Comparison of ENCODE assay signal across 8 cellular contexts in the genomic region with DNA sequence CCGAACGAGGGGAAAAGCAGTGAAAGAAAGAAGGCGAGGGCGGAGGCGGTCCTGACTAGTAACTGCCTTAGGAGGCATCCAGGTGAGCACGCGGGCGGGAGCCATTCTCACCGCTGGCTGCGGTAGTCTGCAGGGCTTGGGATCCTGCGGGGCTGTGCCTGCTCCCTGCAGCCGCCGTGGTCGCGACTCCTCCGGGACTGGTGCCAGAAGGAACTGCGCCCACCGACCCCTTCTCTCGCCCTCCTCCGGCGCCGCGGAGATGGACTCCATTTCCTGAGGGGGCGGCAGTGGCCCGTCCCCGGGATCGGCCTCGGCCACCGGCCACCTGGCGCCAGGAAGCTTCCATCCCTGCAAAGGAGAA. TPM values are rescaled to one million over a fixed set of nuclear protein-coding genes. Genes with fewer than 3 reads are reported as not detected.
A peak's percentile ranks its signal among the peaks of the same experiment; 100 is the strongest.
DNase-seq lines count a peak whose midpoint lies in the region; ATAC-seq, FAIRE-seq and TF ChIP-seq lines count a peak whose summit lies in the region.

No MANE protein-coding gene starts in this region.

- H3K4me3 Mint-ChIP-seq in T-helper 1 cell treated with Interleukin-12 subunit alpha and Interleukin-12 subunit beta and Interleukin-4 antibody, amounts not matched to agents 30 μg/mL and 1 μg/mL, for 36 hours = peak overlapping the region; percentile 92

- H3K27ac ChIP-seq in GM12878 (ENCODE audit: control insufficient read depth, insufficient read depth) = peak overlapping the region; percentile 61

- peak overlapping the region; percentile 98 for H3K4me3 ChIP-seq in BJ (ENCODE audit: low read depth, low read length)
- peak overlapping the region; percentile 78 for H3K4me3 ChIP-seq in GM12878

- POLR2A ChIA-PET in BJ (lab: Charles Lee) = no interaction called here
- POLR2A ChIA-PET in GM12878 (lab: Charles Lee) = interaction anchor here (1.0 to 1.4 kb wide), 2 partner anchors 9 to 216 kb away, joined by 3 to 4 read pairs; no protein-coding TSS in a partner anchor

- H3K9me3 ChIP-seq in GM12878 (replicated peaks; ENCODE audit: control insufficient read depth, insufficient read depth, low read length) = no peaks in the 10 kb centered on the region

- H3K27ac Mint-ChIP-seq in T-helper 1 cell treated with Interleukin-12 subunit alpha and Interleukin-12 subunit beta and Interleukin-4 antibody, amounts not matched to agents 30 μg/mL and 1 μg/mL, for 36 hours = peak overlapping the region; percentile 94

- SMC1A ChIA-PET in GM12878 (lab: Charles Lee; ENCODE audit: uncharacterized antibody, unreplicated experiment) = interaction anchor here (0.9 kb wide), 1 partner anchor 45 kb away, joined by 3 read pairs; no protein-coding TSS in a partner anchor

- no peak for FAIRE-seq in GM12878 (lab: Jason Lieb, UNC)

- no peak for DNase-seq in BJ (ENCODE audit: low read depth)
- DNase-seq in GM12878 (ENCODE audit: low read depth, low spot score) = no peak
- peak; percentile 47 for DNase-seq in iPS-NIHi11 (ENCODE audit: low spot score)
- peak; percentile 37 for DNase-seq in stimulated activated CD4-positive, alpha-beta T cell treated with anti-CD3 and anti-CD28 coated beads, Interleukin-12 subunit alpha, Interleukin-12 subunit beta, amount 100 ng/mL, for 4 hours
- DNase-seq in amniotic stem cell (lab: John Stamatoyannopoulos, UW) = no peak

- H3K27me3 ChIP-seq in BJ (ENCODE audit: control insufficient read depth, insufficient read depth, low read length) (no peaks in the 10 kb centered on the region), GM12878 (replicated peaks in 1 of 2; ENCODE audit: control insufficient read depth in 2 of 2, insufficient read depth in 2 of 2, low read length in 1 of 2) (no peaks in the 10 kb centered on the region)

- in situ Hi-C loops in GM12878 (cut with MboI) = no loop called here

- H3K36me3 Mint-ChIP-seq in T-helper 1 cell treated with Interleukin-12 subunit alpha and Interleukin-12 subunit beta and Interleukin-4 antibody, amounts not matched to agents 30 μg/mL and 1 μg/mL, for 36 hours (ENCODE audit: low read depth) = peaks cover 17% of the 10 kb centered on the region

- peak overlapping the region; percentile 84 for H2AFZ ChIP-seq in GM12878 (ENCODE audit: control insufficient read depth, low read depth, low read length)

- no peaks in the 10 kb centered on the region for H4K20me1 ChIP-seq in GM12878 (ENCODE audit: control insufficient read depth, insufficient read depth)

- no TSS peak for BruUV-seq in GM12878 (replicated peaks; lab: Mats Ljungman, UMichigan)

- TF ChIP-seq CTCF in BJ (IDR thresholded peaks at IDR 0.05; ENCODE audit: insufficient read depth, low read depth, low read length) (no peak), GM12878 (IDR thresholded peaks at IDR 0.05 in 2 of 3, conservative IDR thresholded peaks at IDR 0.05 in 1 of 3; ENCODE audit: control insufficient read depth in 2 of 3, extremely low read depth in 1 of 3, insufficient read depth in 1 of 3, low read depth in 3 of 3, low read length in 3 of 3) (no peak)

- peak overlapping the region; percentile 65 for H3K4me2 ChIP-seq in GM12878 (ENCODE audit: control insufficient read depth, insufficient read depth)

- H3K4me1 Mint-ChIP-seq in T-helper 1 cell treated with Interleukin-12 subunit alpha and Interleukin-12 subunit beta and Interleukin-4 antibody, amounts not matched to agents 30 μg/mL and 1 μg/mL, for 36 hours (ENCODE audit: low read depth) = peaks cover 25% of the 10 kb centered on the region

- intact Hi-C loops in GM12878 (cut with micrococcal nuclease; ENCODE audit: unreplicated experiment) = loop anchor here (5.0 to 10.0 kb wide), 3 partner anchors 353 to 428 kb away; a partner anchor contains a TSS

- peak overlapping the region; percentile 72 for H3K9ac ChIP-seq in GM12878 (ENCODE audit: control insufficient read depth, insufficient read depth, low read length)

- RAD21 ChIA-PET in GM12878 (lab: Charles Lee; ENCODE audit: unreplicated experiment) = no interaction called here

- TF ChIP-seq EP300 in GM12878 (IDR thresholded peaks at IDR 0.05; ENCODE audit: borderline replicate concordance in 1 of 2, control insufficient read depth in 1 of 2, low read depth in 2 of 2, low read length in 2 of 2) = no peak

- H3K9me3 Mint-ChIP-seq in T-helper 1 cell treated with Interleukin-12 subunit alpha and Interleukin-12 subunit beta and Interleukin-4 antibody, amounts not matched to agents 30 μg/mL and 1 μg/mL, for 36 hours = peaks cover 14% of the 10 kb centered on the region

- H3K27me3 Mint-ChIP-seq in T-helper 1 cell treated with Interleukin-12 subunit alpha and Interleukin-12 subunit beta and Interleukin-4 antibody, amounts not matched to agents 30 μg/mL and 1 μg/mL, for 36 hours (ENCODE audit: low read depth) = no peaks in the 10 kb centered on the region

- ATAC-seq in GM19324 (IDR thresholded peaks at IDR 0.05; ENCODE audit: low FRiP score, unreplicated experiment) (peak; percentile 21), HG03342 (IDR thresholded peaks at IDR 0.05; ENCODE audit: unreplicated experiment) (peak; percentile 16), GM12878 (peak; percentile 61)

- CTCF ChIA-PET in BJ (lab: Yijun Ruan, JAX) (no interaction called here), GM12878 (lab: Yijun Ruan, JAX) (interaction anchor here (1.4 to 1.9 kb wide), 2 partner anchors 12 to 20 kb away, joined by 6 to 7 read pairs; no protein-coding TSS in a partner anchor)

- TF ChIP-seq POLR2A in GM12878 (IDR thresholded peaks at IDR 0.05; ENCODE audit: low read depth, low read length) = peak; percentile 35; the same call in 1 of the 2 replicates

- no peaks in the 10 kb centered on the region; the same call in 1 of the 2 replicates for H3K4me1 ChIP-seq in GM12878 (ENCODE audit: control insufficient read depth, insufficient read depth, low read length)

- 2% methylated on average over 23 of the region's 30 CpGs for whole genome bisulfite sequencing in GM12878 (ENCODE audit: insufficient coverage, insufficient replicate concordance, low lambda C conversion rate, missing lambda C conversion rate)

- H3K79me2 ChIP-seq in GM12878 (ENCODE audit: control insufficient read depth, insufficient read depth, low read length) = peaks cover 35% of the 10 kb centered on the region

- no peak for TF ChIP-seq RAD21 in GM12878 (IDR thresholded peaks at IDR 0.05; ENCODE audit: insufficient read depth, low read depth, low read length)

- H3K36me3 ChIP-seq in BJ (ENCODE audit: control insufficient read depth, insufficient read depth, low read length) (no peaks in the 10 kb centered on the region), GM12878 (ENCODE audit: control insufficient read depth in 2 of 2, insufficient read depth in 2 of 2, low read length in 1 of 2) (0 out of 4 replicates have a peak, but pooled peaks cover 0 to 4% of the 10 kb centered on the region in 2 experiments)

TF ChIP-seq in GM12878, 131 proteins besides CTCF, POLR2A, EP300 and RAD21:
- TF ChIP-seq NR2F1 (conservative IDR thresholded peaks at IDR 0.05) = no peak
- TF ChIP-seq TBL1XR1 (IDR thresholded peaks at IDR 0.05; ENCODE audit: low read depth, low read length) = no peak
- no peak for TF ChIP-seq ATF7 (IDR thresholded peaks at IDR 0.05; ENCODE audit: low read depth)
- no peak for TF ChIP-seq RAD51 (IDR thresholded peaks at IDR 0.05)
- no peak for TF ChIP-seq PML (IDR thresholded peaks at IDR 0.05; ENCODE audit: low read length)
- 0 out of 2 replicates have a peak, but pooled peaks have one; percentile 45 for TF ChIP-seq EED (IDR thresholded peaks at IDR 0.05; ENCODE audit: low read depth)
- TF ChIP-seq GATAD2B (conservative IDR thresholded peaks at IDR 0.05; ENCODE audit: low read depth) = 0 out of 2 replicates have a peak, but pooled peaks have one; percentile 16
- TF ChIP-seq ESRRA (IDR thresholded peaks at IDR 0.05; ENCODE audit: low read length) = no peak
- no peak for TF ChIP-seq SIX5 (IDR thresholded peaks at IDR 0.05; ENCODE audit: low read depth, low read length, severe bottlenecking)
- TF ChIP-seq KDM1A (IDR thresholded peaks at IDR 0.05; ENCODE audit: borderline replicate concordance) = no peak
- no peak for TF ChIP-seq ZZZ3 (IDR thresholded peaks at IDR 0.05; ENCODE audit: control insufficient read depth, insufficient read length, low read depth)
- no peak for TF ChIP-seq GABPA (IDR thresholded peaks at IDR 0.05; ENCODE audit: low read depth)
- no peak for TF ChIP-seq IKZF2 (IDR thresholded peaks at IDR 0.05)
- TF ChIP-seq, protein P1, sequence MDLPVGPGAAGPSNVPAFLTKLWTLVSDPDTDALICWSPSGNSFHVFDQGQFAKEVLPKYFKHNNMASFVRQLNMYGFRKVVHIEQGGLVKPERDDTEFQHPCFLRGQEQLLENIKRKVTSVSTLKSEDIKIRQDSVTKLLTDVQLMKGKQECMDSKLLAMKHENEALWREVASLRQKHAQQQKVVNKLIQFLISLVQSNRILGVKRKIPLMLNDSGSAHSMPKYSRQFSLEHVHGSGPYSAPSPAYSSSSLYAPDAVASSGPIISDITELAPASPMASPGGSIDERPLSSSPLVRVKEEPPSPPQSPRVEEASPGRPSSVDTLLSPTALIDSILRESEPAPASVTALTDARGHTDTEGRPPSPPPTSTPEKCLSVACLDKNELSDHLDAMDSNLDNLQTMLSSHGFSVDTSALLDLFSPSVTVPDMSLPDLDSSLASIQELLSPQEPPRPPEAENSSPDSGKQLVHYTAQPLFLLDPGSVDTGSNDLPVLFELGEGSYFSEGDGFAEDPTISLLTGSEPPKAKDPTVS (IDR thresholded peaks at IDR 0.05; ENCODE audit: low read depth, low read length) = no peak

RNA-seq across cellular contexts. Expression of a gene that starts 0.5 kb away (rescaled TPM):
- polyA plus RNA-seq in BJ (2011; rRNA removed) = 7.1 and 9.7 TPM in 2 replicates
- polyA minus RNA-seq in BJ (2011; rRNA and poly(A)+ RNA removed) = 10.6 and 12.1 TPM in 2 replicates
- total RNA-seq in GM12878 (2013; cell fraction: nucleolus; rRNA removed) = 44.7 and 47.7 TPM in 2 replicates
- total RNA-seq in GM12878 (2014; rRNA removed) = 13.1 and 13.7 TPM in 2 replicates
- 8.1 and 9.3 TPM in 2 replicates for total RNA-seq in GM12878 (2014; rRNA removed; fragmentation: Illumina TruSeq; extraction: Trizol)
- total RNA-seq in GM12878 (2021) = 14.0 and 15.5 TPM in 2 replicates
- 4.2 TPM for polyA plus RNA-seq in GM12878 (2011; ENCODE audit: low read depth)
- 16.5 and 19.2 TPM in 2 replicates for polyA plus RNA-seq in GM12878 (2011; rRNA removed)
- 8.7 and 10.0 TPM in 2 replicates for polyA plus RNA-seq in GM12878 (2011; cell fraction: cytosol; rRNA removed)
- polyA plus RNA-seq in GM12878 (2011; cell fraction: nucleus; rRNA removed) = 21.7 and 24.2 TPM in 2 replicates
- polyA plus RNA-seq in GM12878 (2012) = 7.3 and 8.8 TPM in 2 replicates
- 11.9 and 18.9 TPM in 2 replicates for polyA plus RNA-seq in GM12878 (2014; fragmentation: Illumina TruSeq; extraction: Trizol)
- polyA plus RNA-seq in GM12878 (2014; fragmentation: Nextera tagmentation; extraction: Ambion mirVana) = 10 to 100 TPM in 1 of 2 experiments, 1 to 10 TPM in 1; 8.8 to 10.0 TPM
- 12.6 TPM in 2 replicates for polyA plus RNA-seq in GM12878 (2014; rRNA removed)
- 10 to 100 TPM; 13.8 to 15.8 TPM for polyA plus RNA-seq in GM12878 (2016; fragmentation: Nextera tagmentation; extraction: Ambion mirVana)
- polyA minus RNA-seq in GM12878 (2011; rRNA and poly(A)+ RNA removed) = 44.3 and 52.4 TPM in 2 replicates
- 10.4 and 11.6 TPM in 2 replicates for polyA minus RNA-seq in GM12878 (2011; cell fraction: cytosol; rRNA and poly(A)+ RNA removed)
- polyA minus RNA-seq in GM12878 (2011; cell fraction: nucleus; rRNA and poly(A)+ RNA removed) = 33.5 and 40.8 TPM in 2 replicates

Comparison
In these comparisons a context has a peak if more than half of its experiments do, and no peak if none do; other contexts are left out.
1. DNase-seq: peak in iPS-NIHi11 (single experiment) and stimulated activated CD4-positive, alpha-beta T cell treated with anti-CD3 and anti-CD28 coated beads, Interleukin-12 subunit alpha, Interleukin-12 subunit beta, amount 100 ng/mL, for 4 hours (single experiment); none in BJ (single experiment), GM12878 (single experiment) and amniotic stem cell (single experiment).
2. Peak in every context shown above with its lines, with median percentiles within 50 percentile points of each other: ATAC-seq.